Comparison of ENCODE assay signal across 27 cellular contexts in the genomic region with DNA sequence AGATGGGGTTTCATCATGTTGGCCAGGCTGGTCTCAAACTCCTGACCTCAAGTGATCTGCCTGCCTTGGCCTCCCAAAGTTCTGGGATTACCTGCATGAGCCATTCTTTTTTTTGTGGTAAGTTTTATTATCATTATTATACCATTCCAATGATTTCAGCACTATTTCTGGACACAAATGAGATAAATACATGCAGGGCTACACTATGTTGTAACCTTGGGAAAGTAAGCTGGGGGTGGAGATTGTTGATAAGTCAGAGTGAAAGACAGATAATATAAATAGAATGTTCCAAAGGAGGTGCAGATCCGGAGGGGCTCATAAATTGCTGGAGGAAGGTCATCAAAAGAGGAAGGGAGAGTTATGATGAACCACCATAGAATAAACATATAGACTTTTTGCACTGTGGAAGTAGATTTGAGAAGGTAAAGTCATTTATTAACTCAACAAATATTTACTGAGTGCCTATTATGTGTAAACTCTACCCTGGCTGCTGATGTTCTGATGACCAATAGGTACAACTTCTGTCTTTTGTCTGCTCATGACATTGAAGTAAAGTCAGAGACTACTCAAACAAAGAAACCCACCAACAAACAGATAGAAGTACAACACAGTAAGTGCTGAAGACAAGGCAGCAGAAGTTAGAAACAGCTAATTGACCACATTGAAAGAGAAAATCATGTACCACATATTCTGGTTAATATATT.
DNase-seq lines count a peak whose midpoint lies in the region; ATAC-seq and TF ChIP-seq lines count a peak whose summit lies in the region.
"Had no signal": no experiment of that assay in that cellular context is flagged by ENCODE, and none has a peak within 500 bp of the region (broad histone marks: within the 10 kb centered on the region; RNA-seq: fewer than 3 reads in every experiment).

No MANE protein-coding gene starts in this region.

- TF ChIP-seq CTCF in right atrium auricular region (IDR thresholded peaks at IDR 0.05) (no peak), dorsolateral prefrontal cortex (IDR thresholded peaks at IDR 0.05 in 54 of 56, conservative IDR thresholded peaks at IDR 0.05 in 2 of 56; ENCODE audit: low read depth in 1 of 56, partially characterized antibody in 56 of 56) (no peak)

- no peak overlapping the region for H3K4me3 ChIP-seq in right atrium auricular region
- no peak overlapping the region for H3K4me3 ChIP-seq in dorsolateral prefrontal cortex
- H3K4me3 ChIP-seq: Peyer's patch, vagina had no signal

- H3K27ac ChIP-seq in right atrium auricular region (no peak overlapping the region), dorsolateral prefrontal cortex (no peak overlapping the region)
- H3K27ac ChIP-seq: 22Rv1, Peyer's patch, vagina had no signal

- DNase-seq in NCI-H748 treated with DMSO at 0.1 percent for 48 hours (lab: John Stamatoyannopoulos, UW), result peak; percentile 6
- no peak for DNase-seq in NCI-H748 (lab: John Stamatoyannopoulos, UW; ENCODE audit: unreplicated experiment)
- DNase-seq in NCI-H146 treated with DMSO at 0.1 percent for 48 hours (lab: John Stamatoyannopoulos, UW; ENCODE audit: unreplicated experiment), result peak; percentile 56
- no peak for DNase-seq in right atrium auricular region (ENCODE audit: low spot score)
- no peak for DNase-seq in RKO (ENCODE audit: low spot score)
- no peak for DNase-seq in dorsolateral prefrontal cortex
- DNase-seq: activated B cell treated with CpG ODN at 0.5 μM for 24 hours; activated CD4-positive, alpha-beta T cell treated with anti-CD3 and anti-CD28 coated beads, Interleukin-2, amount 50 U/mL, for 48 hours; activated CD8-positive, alpha-beta memory T cell treated with anti-CD3 and anti-CD28 coated beads, Interleukin-2, amount 50 U/mL, for 48 hours; anterior cingulate cortex; CD4-positive, CD25-positive, alpha-beta regulatory T cell; effector CD4-positive, alpha-beta T cell; EL; glutamatergic neuron; IMR-90; NCI-H1048; NCI-H187 treated with DMSO at 0.1 percent for 48 hours; NCI-H2171 treated with DMSO at 0.1 percent for 48 hours; NCI-H524; Peyer's patch; stimulated activated naive CD8-positive, alpha-beta T cell treated with anti-CD3 and anti-CD28 coated beads, Interleukin-15, amount 100 ng/mL, for 72 hours had no signal

- no peaks in the 10 kb centered on the region for H3K27me3 ChIP-seq in right atrium auricular region
- no peaks in the 10 kb centered on the region for H3K27me3 ChIP-seq in dorsolateral prefrontal cortex
- H3K27me3 ChIP-seq: Peyer's patch, vagina had no signal

- ATAC-seq in HG02973 (IDR thresholded peaks at IDR 0.05; ENCODE audit: unreplicated experiment), result peak; percentile 63
- ATAC-seq in HG03108 (IDR thresholded peaks at IDR 0.05; ENCODE audit: unreplicated experiment), result no peak
- ATAC-seq: activated T-helper 17 cell treated with anti-CD3 and anti-CD28 coated beads, Interleukin-2, amount 50 U/mL, for 72 hours; natural killer cell treated with Interleukin-12 subunit alpha and Interleukin-12 subunit beta and Interleukin-15 and Interleukin-18, amount 100 ng/mL, for 72 hours; stimulated activated naive CD8-positive, alpha-beta T cell treated with anti-CD3 and anti-CD28 coated beads, Interleukin-15, amount 100 ng/mL, for 72 hours had no signal

- no peaks in the 10 kb centered on the region for H3K4me1 ChIP-seq in right atrium auricular region
- H3K4me1 ChIP-seq: Peyer's patch, vagina had no signal

- H3K9me3 ChIP-seq in right atrium auricular region, result no peaks in the 10 kb centered on the region
- H3K9me3 ChIP-seq: Peyer's patch, vagina had no signal

- intact Hi-C loops in dorsolateral prefrontal cortex (cut with DNase I), result no loop called here

- no peaks in the 10 kb centered on the region for H3K36me3 ChIP-seq in right atrium auricular region
- H3K36me3 ChIP-seq: Peyer's patch, vagina had no signal

Comparison
In these comparisons a context has a peak if more than half of its experiments do, and no peak if none do; other contexts are left out.
1. DNase-seq: peak in NCI-H748 treated with DMSO at 0.1 percent for 48 hours (single experiment) and NCI-H146 treated with DMSO at 0.1 percent for 48 hours (single experiment); none in NCI-H748 (single experiment), right atrium auricular region (single experiment), RKO (single experiment) and dorsolateral prefrontal cortex (0 of 10).